Comparison of ENCODE assay signal across 8 cellular contexts in the genomic region with DNA sequence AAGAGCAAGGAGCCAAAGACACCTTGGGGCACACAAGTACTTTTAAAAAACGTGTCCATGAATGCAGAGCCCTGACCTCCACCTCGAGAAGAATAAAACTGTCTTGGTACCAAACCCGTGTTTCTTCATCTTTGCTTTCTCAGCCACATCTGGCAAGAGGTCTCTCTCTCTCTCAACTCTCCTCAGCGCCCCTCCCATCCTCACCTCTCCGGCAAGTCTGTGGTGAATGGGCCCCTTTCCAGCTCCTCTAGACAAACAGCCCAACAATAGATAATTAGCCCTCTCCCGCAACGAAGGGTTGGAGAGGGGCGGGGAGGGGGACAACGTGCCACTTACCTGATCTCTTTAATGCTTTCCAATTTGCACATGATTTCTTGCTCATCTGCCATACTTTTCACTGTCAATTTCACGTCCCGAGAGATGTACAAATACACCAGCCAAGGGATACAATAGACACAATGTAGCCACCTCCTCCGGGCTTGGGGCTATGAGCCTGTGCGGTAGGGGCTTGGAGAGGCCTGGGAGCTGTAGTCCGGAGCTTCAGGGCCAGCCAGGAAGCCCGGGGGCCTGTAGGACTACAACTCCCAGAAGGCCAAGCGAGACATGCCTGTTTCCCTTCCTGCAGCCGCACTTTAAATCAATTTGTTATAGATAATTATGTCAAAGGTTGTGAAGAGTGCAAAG. TPM values are rescaled to one million over a fixed set of nuclear protein-coding genes. Genes with fewer than 3 reads are reported as not detected.
A peak's percentile ranks its signal among the peaks of the same experiment; 100 is the strongest.
DNase-seq lines count a peak whose midpoint lies in the region; ATAC-seq and TF ChIP-seq lines count a peak whose summit lies in the region.

ZC4H2 (minus strand) TSS at position 462 of the 684 bp plus-strand sequence; CDS start at position 389, 73 bp downstream.

- peak; percentile 100 for ATAC-seq in HG02623 (IDR thresholded peaks at IDR 0.05; ENCODE audit: unreplicated experiment)
- peak; percentile 99 for ATAC-seq in left lobe of liver

- peak within 1 kb of the TSS; percentile 89 for H3K4me3 Mint-ChIP-seq in activated CD4-positive, alpha-beta T cell treated with anti-CD3 and anti-CD28 coated beads, Interleukin-2, amount 10 ng/mL, durations not matched to agents 24 days and 14 days

- H3K27me3 Mint-ChIP-seq in activated CD4-positive, alpha-beta T cell treated with anti-CD3 and anti-CD28 coated beads, Interleukin-2, amount 10 ng/mL, durations not matched to agents 24 days and 14 days: no peaks in the 10 kb centered on the region

- no peak for TF ChIP-seq CTCF in GM10266 (IDR thresholded peaks at IDR 0.05; ENCODE audit: control insufficient read depth, insufficient read depth, low read depth, missing control alignments)

- peaks cover 13% of the 10 kb centered on the region for H3K4me1 Mint-ChIP-seq in activated CD4-positive, alpha-beta T cell treated with anti-CD3 and anti-CD28 coated beads, Interleukin-2, amount 10 ng/mL, durations not matched to agents 24 days and 14 days

- H3K27ac Mint-ChIP-seq in activated CD4-positive, alpha-beta T cell treated with anti-CD3 and anti-CD28 coated beads, Interleukin-2, amount 10 ng/mL, durations not matched to agents 24 days and 14 days: peak within 1 kb of the TSS; percentile 79

- peaks cover 14% of the 10 kb centered on the region for H3K36me3 Mint-ChIP-seq in activated CD4-positive, alpha-beta T cell treated with anti-CD3 and anti-CD28 coated beads, Interleukin-2, amount 10 ng/mL, durations not matched to agents 24 days and 14 days (ENCODE audit: low read depth)

- peaks cover 5% of the 10 kb centered on the region for H3K9me3 Mint-ChIP-seq in activated CD4-positive, alpha-beta T cell treated with anti-CD3 and anti-CD28 coated beads, Interleukin-2, amount 10 ng/mL, durations not matched to agents 24 days and 14 days

- peak; percentile 64 for DNase-seq in GM10266 (ENCODE audit: extremely low spot score)
- DNase-seq in NCI-H1694 (lab: John Stamatoyannopoulos, UW): peak; percentile 66
- peak; percentile 89 for DNase-seq in activated CD4-positive, alpha-beta T cell treated with anti-CD3 and anti-CD28 coated beads, Interleukin-2, amount 10 ng/mL, durations not matched to agents 24 days and 14 days
- peak; percentile 55 for DNase-seq in dedifferentiated amniotic fluid mesenchymal stem cell (ENCODE audit: extremely low spot score)
- DNase-seq in left lobe of liver (ENCODE audit: low spot score): peak; percentile 73
- peak; percentile 67 for DNase-seq in stimulated activated CD4-positive, alpha-beta T cell treated with anti-CD3 and anti-CD28 coated beads, Interleukin-1b, Interleukin-23, amount 100 ng/mL, for 48 hours
- DNase-seq in cortex of kidney (lab: John Stamatoyannopoulos, UW): no peak

- intact Hi-C loops in activated CD4-positive, alpha-beta T cell treated with anti-CD3 and anti-CD28 coated beads, Interleukin-2, amount 10 ng/mL, durations not matched to agents 24 days and 14 days (cut with micrococcal nuclease): loop anchor here (1.0 to 2.0 kb wide), 3 partner anchors 59 to 581 kb away; partner anchors contain the start of genes LAS1L and MTMR8

RNA-seq across cellular contexts. Expression of gene ZC4H2, which starts in this region (rescaled TPM):
- 8.9 and 11.3 TPM in 2 replicates for total RNA-seq in activated CD4-positive, alpha-beta T cell treated with anti-CD3 and anti-CD28 coated beads, Interleukin-2, amount 10 ng/mL, durations not matched to agents 24 days and 14 days
- total RNA-seq in left lobe of liver: 6.2 TPM
